In the genomic region with DNA sequence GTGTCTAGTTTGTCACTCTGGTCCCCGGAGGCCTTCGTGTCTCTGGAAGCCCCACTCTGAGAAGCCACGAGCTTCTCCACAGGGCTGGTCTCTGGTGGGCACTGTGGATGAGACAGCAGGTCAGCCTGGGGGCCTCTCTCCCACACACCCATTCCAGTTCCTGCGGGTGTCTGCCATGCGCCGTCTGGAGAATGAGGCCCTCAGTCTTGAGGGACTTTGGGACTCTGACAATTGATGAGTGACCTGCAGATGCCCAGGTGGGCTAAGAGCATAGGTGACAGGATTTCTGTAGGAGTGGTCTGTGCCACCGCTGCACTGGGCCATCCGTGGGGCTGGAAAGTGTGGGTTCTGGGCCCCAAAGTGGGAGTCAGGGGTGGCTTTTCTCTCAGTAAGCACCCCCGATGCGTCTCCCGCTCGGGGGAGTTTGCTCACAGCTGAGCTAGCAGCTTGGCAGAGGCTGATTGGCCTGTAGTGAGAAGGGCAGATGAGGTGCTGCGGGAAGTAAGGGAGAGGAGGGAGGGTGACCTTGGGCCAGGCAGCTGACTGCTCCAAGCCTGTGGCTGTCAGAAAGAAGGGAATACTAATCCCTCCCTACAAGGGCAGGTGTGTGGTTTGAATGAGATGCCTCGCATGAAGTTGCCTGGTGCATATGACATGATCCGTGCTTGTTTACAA, we compare ENCODE assay signal across 28 cellular contexts. TPM values are rescaled to one million over a fixed set of nuclear protein-coding genes. Genes with fewer than 3 reads are reported as not detected.
A peak's percentile ranks its signal among the peaks of the same experiment; 100 is the strongest.
DNase-seq lines count a peak whose midpoint lies in the region; ATAC-seq and TF ChIP-seq lines count a peak whose summit lies in the region.
"Had no signal": no experiment of that assay in that cellular context is flagged by ENCODE, and none has a peak within 500 bp of the region (broad histone marks: within the 10 kb centered on the region; RNA-seq: fewer than 3 reads in every experiment).

No MANE protein-coding gene starts in this region.

- no peak overlapping the region for H3K27ac ChIP-seq in body of pancreas
- no peak overlapping the region for H3K27ac ChIP-seq in spleen
- H3K27ac ChIP-seq: cardiac muscle cell, coronary artery, gastroesophageal sphincter, HL-60, neutrophil had no signal

- TF ChIP-seq CTCF in body of pancreas (IDR thresholded peaks at IDR 0.05), result no peak
- TF ChIP-seq CTCF in spleen (IDR thresholded peaks at IDR 0.05 in 8 of 11, conservative IDR thresholded peaks at IDR 0.05 in 3 of 11), result no peak

- H3K4me1 ChIP-seq in body of pancreas (peaks cover 24% of the 10 kb centered on the region), spleen (peaks cover 0 to 17% (median 7%) of the 10 kb centered on the region in 6 donors)

- intact Hi-C loops in Right ventricle myocardium superior (cut with DNase I), result no loop called here
- intact Hi-C loops in left cardiac atrium (cut with DNase I), result no loop called here
- intact Hi-C loops in body of pancreas (cut with DNase I), result loop anchor here (10.0 kb wide), 1 partner anchor 228 kb away; no protein-coding TSS in a partner anchor
- intact Hi-C loops in spleen (cut with DNase I; ENCODE audit: low total_unique reads), result loop anchor here (10.0 kb wide), 2 partner anchors 158 to 218 kb away; no protein-coding TSS in a partner anchor
- intact Hi-C loops in sciatic nerve (cut with DNase I), result no loop called here

- H3K27me3 ChIP-seq in body of pancreas (no peaks in the 10 kb centered on the region), spleen (replicated peaks in 1 of 7) (peaks cover 0 to 97% (median 27%) of the 10 kb centered on the region in 7 donors)
- H3K27me3 ChIP-seq: cardiac muscle cell had no signal

- H3K9me3 ChIP-seq in body of pancreas, result no peaks in the 10 kb centered on the region
- H3K9me3 ChIP-seq in spleen, result no peaks in the 10 kb centered on the region
- H3K9me3 ChIP-seq: gastroesophageal sphincter, neutrophil, SK-N-SH had no signal

- DNase-seq in Right ventricle myocardium superior, result no peak
- DNase-seq in left cardiac atrium, result no peak
- DNase-seq in NCI-H2107 treated with DMSO at 0.1 percent for 48 hours (lab: John Stamatoyannopoulos, UW; ENCODE audit: unreplicated experiment), result peak; percentile 36
- peak in 3 of 4 donors; percentile 39 to 50 (median 46) for DNase-seq in body of pancreas
- DNase-seq in spleen, result peak; percentile 57
- DNase-seq in sciatic nerve (ENCODE audit: low spot score), result no peak
- no peak for DNase-seq in activated CD4-positive, alpha-beta T cell treated with anti-CD3 and anti-CD28 coated beads, Interleukin-2, amount 50 U/mL, for 1 hour
- DNase-seq: activated CD4-positive, alpha-beta T cell treated with anti-CD3 and anti-CD28 coated beads, Interleukin-2, amount 10 ng/mL, durations not matched to agents 24 days and 14 days; activated naive CD4-positive, alpha-beta T cell treated with Interleukin-2 at 50 U/mL for 16 hours; activated T-cell treated with anti-CD3 and anti-CD28 coated beads, Interleukin-2, amount 50 U/mL, for 48 hours; amygdala; COR-L47; GOT3; NCI-H1048; NCI-H1930; SK-N-SH; stimulated activated CD4-positive, alpha-beta T cell treated with anti-CD3 and anti-CD28 coated beads, Interleukin-2, amount 100 ng/mL, for 48 hours; T-helper 2 cell had no signal

- TF ChIP-seq POLR2A in body of pancreas (IDR thresholded peaks at IDR 0.05), result no peak
- TF ChIP-seq POLR2A in spleen (IDR thresholded peaks at IDR 0.05), result no peak

- 57 to 63% methylated on average over 14 to 15 of the region's 15 CpGs for WGBS in body of pancreas, 2 donors
- WGBS in spleen, 5 donors, result 73 to 86% (median 82%) methylated on average over 11 to 15 of the region's 15 CpGs

- H3K36me3 ChIP-seq in body of pancreas (replicated peaks in 1 of 2; ENCODE audit: insufficient read depth in 1 of 2, low read depth in 2 of 2), result no peaks in the 10 kb centered on the region
- no peaks in the 10 kb centered on the region for H3K36me3 ChIP-seq in spleen
- H3K36me3 ChIP-seq: cardiac muscle cell, gastroesophageal sphincter, neutrophil had no signal

- H3K4me3 ChIP-seq in body of pancreas (no peak overlapping the region), spleen (no peak overlapping the region)
- H3K4me3 ChIP-seq: cardiac muscle cell, coronary artery, gastroesophageal sphincter had no signal

- ATAC-seq in Right ventricle myocardium superior (ENCODE audit: poor library complexity) (peak; percentile 49), left cardiac atrium (no peak), body of pancreas (peak; percentile 38), sciatic nerve (no peak), HG03095 (IDR thresholded peaks at IDR 0.05; ENCODE audit: unreplicated experiment) (no peak)
- ATAC-seq: gastroesophageal sphincter; stimulated activated effector memory CD8-positive, alpha-beta T cell treated with anti-CD3 and anti-CD28 coated beads, Interleukin-12 subunit alpha, Interleukin-12 subunit beta, amount 100 ng/mL, for 72 hours had no signal

RNA-seq across cellular contexts. Expression of a gene that starts 26.4 kb away (rescaled TPM):
- total RNA-seq in Right ventricle myocardium superior (not detected), left cardiac atrium (not detected), body of pancreas (not detected), spleen (1 to 10 TPM in 1 of 7 donors, under 1 TPM in 1, not detected in 5; 0.68 to 2.0 TPM), sciatic nerve (not detected)
- polyA plus RNA-seq in spleen, result under 1 TPM; 0.02 to 0.03 (median 0.02) TPM
- total RNA-seq: activated CD4-positive, alpha-beta T cell treated with anti-CD3 and anti-CD28 coated beads, Interleukin-2, amount 10 ng/mL, durations not matched to agents 24 days and 14 days; cardiac muscle cell; gastroesophageal sphincter; lung microvascular endothelial cell; ureter had no signal
- polyA plus RNA-seq: keratinocyte, SK-N-SH had no signal

Comparison
In these comparisons a context has a peak if more than half of its experiments do, and no peak if none do; other contexts are left out.
1. ATAC-seq: peak in Right ventricle myocardium superior (single experiment) and body of pancreas (single experiment); none in left cardiac atrium (0 of 2), sciatic nerve (single experiment) and HG03095 (single experiment).
2. DNase-seq: peak in NCI-H2107 treated with DMSO at 0.1 percent for 48 hours (single experiment), body of pancreas (3 of 4) and spleen (single experiment); none in Right ventricle myocardium superior (single experiment), left cardiac atrium (single experiment), sciatic nerve (single experiment) and activated CD4-positive, alpha-beta T cell treated with anti-CD3 and anti-CD28 coated beads, Interleukin-2, amount 50 U/mL, for 1 hour (single experiment).
3. intact Hi-C loops: an anchor here in body of pancreas (10.0 kb wide) and spleen (10.0 kb wide); none called in Right ventricle myocardium superior, left cardiac atrium and sciatic nerve.